11 cellular contexts compared by ENCODE assay signal in genomic region chr18:50558948-50559749, GRCh38. TPM values are rescaled to one million over a fixed set of nuclear protein-coding genes. Genes with fewer than 3 reads are reported as not detected.
DNase-seq lines count a peak whose midpoint lies in the region; ATAC-seq, FAIRE-seq and TF ChIP-seq lines count a peak whose summit lies in the region.
"Had no signal": no experiment of that assay in that cellular context is flagged by ENCODE, and none has a peak within 500 bp of the region (broad histone marks: within the 10 kb centered on the region; RNA-seq: fewer than 3 reads in every experiment).

No MANE protein-coding gene starts in this region.

- H3K36me3 ChIP-seq in keratinocyte (ENCODE audit: control insufficient read depth in 2 of 2, extremely low read depth in 1 of 2, insufficient read depth in 2 of 2, low read length in 2 of 2), result no peaks in the 10 kb centered on the region
- H3K36me3 ChIP-seq: SJCRH30 had no signal

- H3K4me3 Mint-ChIP-seq in activated naive CD8-positive, alpha-beta T cell treated with anti-CD3 and anti-CD28 coated beads, Interleukin-2, amount 10 ng/mL, durations not matched to agents 7 days and 5 days, result peak overlapping the region; percentile 35
- peak overlapping the region; percentile 18 for H3K4me3 Mint-ChIP-seq in stimulated activated memory B cell treated with anti-CD40 and anti-IgM and Interleukin-4, amounts not matched to agents 10 μg/mL and 1 μg/mL and 100 μg/mL, for 72 hours

- no peaks in the 10 kb centered on the region for H3K9me3 ChIP-seq in keratinocyte (ENCODE audit: control insufficient read depth, low read depth, low read length)
- H3K9me3 ChIP-seq: SJCRH30 had no signal

- DNase-seq in NCI-H1105 treated with DMSO at 0.1 percent for 48 hours (lab: John Stamatoyannopoulos, UW) (peak; percentile 14), NCI-H1105 (lab: John Stamatoyannopoulos, UW) (no peak), keratinocyte (ENCODE audit: low read depth, low spot score) (no peak)
- DNase-seq in activated naive CD8-positive, alpha-beta T cell treated with anti-CD3 and anti-CD28 coated beads, Interleukin-2, amount 10 ng/mL, durations not matched to agents 7 days and 5 days, result no peak
- no peak for DNase-seq in effector CD4-positive, alpha-beta T cell

- H3K27ac Mint-ChIP-seq in activated naive CD8-positive, alpha-beta T cell treated with anti-CD3 and anti-CD28 coated beads, Interleukin-2, amount 10 ng/mL, durations not matched to agents 7 days and 5 days, result no peak overlapping the region
- no peak overlapping the region for H3K27ac Mint-ChIP-seq in stimulated activated memory B cell treated with anti-CD40 and anti-IgM and Interleukin-4, amounts not matched to agents 10 μg/mL and 1 μg/mL and 100 μg/mL, for 72 hours

- no peak overlapping the region for H3K9ac ChIP-seq in keratinocyte (ENCODE audit: control insufficient read depth, extremely low read depth, insufficient read depth, low read length)

- peaks cover 8% of the 10 kb centered on the region for H3K4me1 ChIP-seq in keratinocyte (ENCODE audit: control insufficient read depth, extremely low read depth, insufficient read depth, low read length)
- H3K4me1 ChIP-seq: SJCRH30 had no signal

- H3K4me3 ChIP-seq in keratinocyte (ENCODE audit: control insufficient read depth in 2 of 3, extremely low read depth in 1 of 3, insufficient read depth in 2 of 3, low read depth in 1 of 3, low read length in 3 of 3), result peak overlapping the region in 1 of 3 experiments; percentile 11

- dilution Hi-C loops in keratinocyte (cut with MboI; ENCODE audit: extremely low pct_ligation_motif_present, low sequenced_read_pairs), result no loop called here

- H4K20me1 ChIP-seq in keratinocyte (ENCODE audit: control insufficient read depth, extremely low read depth, insufficient read depth, low read length), result no peaks in the 10 kb centered on the region

- H3K4me2 ChIP-seq in keratinocyte (ENCODE audit: control insufficient read depth, extremely low read depth, insufficient read depth, low read depth, low read length), result peak overlapping the region; percentile 41

- H3K27me3 ChIP-seq in keratinocyte (ENCODE audit: control insufficient read depth, extremely low read depth, insufficient read depth, low read length), result peaks cover 58% of the 10 kb centered on the region
- H3K27me3 ChIP-seq: SJCRH30 had no signal

- H3K27me3 Mint-ChIP-seq in activated naive CD8-positive, alpha-beta T cell treated with anti-CD3 and anti-CD28 coated beads, Interleukin-2, amount 10 ng/mL, durations not matched to agents 7 days and 5 days, result peaks cover 56% of the 10 kb centered on the region
- peaks cover 64% of the 10 kb centered on the region for H3K27me3 Mint-ChIP-seq in stimulated activated memory B cell treated with anti-CD40 and anti-IgM and Interleukin-4, amounts not matched to agents 10 μg/mL and 1 μg/mL and 100 μg/mL, for 72 hours

- no peaks in the 10 kb centered on the region for H3K9me1 ChIP-seq in keratinocyte (ENCODE audit: control insufficient read depth, extremely low read depth, insufficient read depth, low read length)

- no peak for ATAC-seq in activated naive CD8-positive, alpha-beta T cell treated with anti-CD3 and anti-CD28 coated beads, Interleukin-2, amount 10 ng/mL, durations not matched to agents 7 days and 5 days (ENCODE audit: low read depth)
- ATAC-seq in stimulated activated memory B cell treated with anti-CD40 and anti-IgM and Interleukin-4, amounts not matched to agents 10 μg/mL and 1 μg/mL and 100 μg/mL, for 72 hours, result no peak
- ATAC-seq in GM21717 (IDR thresholded peaks at IDR 0.05; ENCODE audit: unreplicated experiment) (no peak), GM18868 (IDR thresholded peaks at IDR 0.05; ENCODE audit: unreplicated experiment) (no peak)

- POLR2A ChIA-PET in activated naive CD8-positive, alpha-beta T cell treated with anti-CD3 and anti-CD28 coated beads, Interleukin-2, amount 10 ng/mL, durations not matched to agents 7 days and 5 days (lab: Charles Lee), result interaction anchor here (0.5 kb wide), 1 partner anchor 160 kb away, joined by 4 read pairs; no protein-coding TSS in a partner anchor

- H2AFZ ChIP-seq in keratinocyte (ENCODE audit: control insufficient read depth, low read length), result no peak overlapping the region

- TF ChIP-seq CTCF in keratinocyte (optimal IDR thresholded peaks at IDR 0.05 in 1 of 3, IDR thresholded peaks at IDR 0.05 in 1 of 3, conservative IDR thresholded peaks at IDR 0.05 in 1 of 3; ENCODE audit: extremely low read depth in 1 of 3, insufficient read depth in 2 of 3, low read length in 3 of 3), result no peak

- H3K9me3 Mint-ChIP-seq in activated naive CD8-positive, alpha-beta T cell treated with anti-CD3 and anti-CD28 coated beads, Interleukin-2, amount 10 ng/mL, durations not matched to agents 7 days and 5 days, result peaks cover 5% of the 10 kb centered on the region
- H3K9me3 Mint-ChIP-seq in stimulated activated memory B cell treated with anti-CD40 and anti-IgM and Interleukin-4, amounts not matched to agents 10 μg/mL and 1 μg/mL and 100 μg/mL, for 72 hours, result peaks cover 9% of the 10 kb centered on the region

- H3K4me1 Mint-ChIP-seq in activated naive CD8-positive, alpha-beta T cell treated with anti-CD3 and anti-CD28 coated beads, Interleukin-2, amount 10 ng/mL, durations not matched to agents 7 days and 5 days, result no peaks in the 10 kb centered on the region
- H3K4me1 Mint-ChIP-seq in stimulated activated memory B cell treated with anti-CD40 and anti-IgM and Interleukin-4, amounts not matched to agents 10 μg/mL and 1 μg/mL and 100 μg/mL, for 72 hours, result no peaks in the 10 kb centered on the region

- FAIRE-seq in keratinocyte (lab: Jason Lieb, UNC), result no peak
- FAIRE-seq: A204.1, GM18507 had no signal

- H3K79me2 ChIP-seq in keratinocyte (ENCODE audit: control insufficient read depth, insufficient read depth, low read length), result no peaks in the 10 kb centered on the region

- H3K36me3 Mint-ChIP-seq in activated naive CD8-positive, alpha-beta T cell treated with anti-CD3 and anti-CD28 coated beads, Interleukin-2, amount 10 ng/mL, durations not matched to agents 7 days and 5 days, result no peaks in the 10 kb centered on the region
- H3K36me3 Mint-ChIP-seq in stimulated activated memory B cell treated with anti-CD40 and anti-IgM and Interleukin-4, amounts not matched to agents 10 μg/mL and 1 μg/mL and 100 μg/mL, for 72 hours, result no peaks in the 10 kb centered on the region

- H3K27ac ChIP-seq in keratinocyte (ENCODE audit: control insufficient read depth, insufficient read depth, low read length), result no peak overlapping the region
- H3K27ac ChIP-seq: SJCRH30 had no signal

RNA-seq across cellular contexts. Expression of gene MAPK4, which starts 0.7 kb away (rescaled TPM):
- not detected for total RNA-seq in activated naive CD8-positive, alpha-beta T cell treated with anti-CD3 and anti-CD28 coated beads, Interleukin-2, amount 10 ng/mL, durations not matched to agents 7 days and 5 days
- polyA plus RNA-seq in keratinocyte, result 0.01 TPM in 1 of 3 replicates, not detected in the others
- not detected for polyA plus RNA-seq in keratinocyte (2011; ENCODE audit: low read depth)
- 0.04 and 0.09 TPM in 2 replicates for polyA plus RNA-seq in keratinocyte (2011; cell fraction: cytosol; rRNA removed)
- 0.24 and 0.39 TPM in 2 replicates for polyA plus RNA-seq in keratinocyte (2011; cell fraction: nucleus; rRNA removed)
- polyA plus RNA-seq in keratinocyte (2012; ENCODE audit: low replicate concordance), result 0.02 and 0.06 TPM in 2 replicates
- polyA minus RNA-seq in keratinocyte, result not detected in 3 replicates
- polyA minus RNA-seq in keratinocyte (2011; cell fraction: cytosol; rRNA and poly(A)+ RNA removed), result not detected
- 0.11 and 0.54 TPM in 2 replicates for polyA minus RNA-seq in keratinocyte (2011; cell fraction: nucleus; rRNA and poly(A)+ RNA removed)
- total RNA-seq: SJCRH30 had no signal
